In genomic region chr16:50671644-50672260, GRCh38 we compare ENCODE assay signal across 9 cellular contexts. TPM values are rescaled to one million over a fixed set of nuclear protein-coding genes. Genes with fewer than 3 reads are reported as not detected.
DNase-seq lines count a peak whose midpoint lies in the region; ATAC-seq and TF ChIP-seq lines count a peak whose summit lies in the region.
"Had no signal": no experiment of that assay in that cellular context is flagged by ENCODE, and none has a peak within 500 bp of the region (broad histone marks: within the 10 kb centered on the region; RNA-seq: fewer than 3 reads in every experiment).

No MANE protein-coding gene starts in this region.

- CTCF ChIA-PET in Calu3 (lab: Charles Lee): interaction anchor here (2.4 kb wide), 1 partner anchor 135 kb away, joined by 23 read pairs; no protein-coding TSS in a partner anchor

- H3K27me3 Mint-ChIP-seq in Calu3 (ENCODE audit: unreplicated experiment): peaks cover 5% of the 10 kb centered on the region

- H3K4me1 Mint-ChIP-seq in Calu3 (ENCODE audit: low read depth, unreplicated experiment): peaks cover 38% of the 10 kb centered on the region

- peaks cover 13% of the 10 kb centered on the region for H3K9me3 Mint-ChIP-seq in Calu3 (ENCODE audit: low read depth, unreplicated experiment)

- no peak overlapping the region for H3K4me3 Mint-ChIP-seq in Calu3 (ENCODE audit: low read depth, unreplicated experiment)

- peak; percentile 71 for TF ChIP-seq CTCF in Calu3 (IDR thresholded peaks at IDR 0.05; ENCODE audit: unreplicated experiment)
- peak; percentile 72 for TF ChIP-seq CTCF in epithelial cell of esophagus (IDR thresholded peaks at IDR 0.05; ENCODE audit: insufficient read depth, low read depth, low read length, missing control alignments)

- no peak for ATAC-seq in GM18870 (IDR thresholded peaks at IDR 0.05; ENCODE audit: unreplicated experiment)
- ATAC-seq in HG02623 (IDR thresholded peaks at IDR 0.05; ENCODE audit: unreplicated experiment): no peak
- ATAC-seq in GM21390 (IDR thresholded peaks at IDR 0.05; ENCODE audit: unreplicated experiment): no peak

- intact Hi-C loops in Calu3 (cut with micrococcal nuclease; ENCODE audit: unreplicated experiment): loop anchor here (1.0 kb wide), 2 partner anchors 76 to 135 kb away; no protein-coding TSS in a partner anchor

- H3K4me3 ChIP-seq in epithelial cell of esophagus (ENCODE audit: low read length): no peak overlapping the region
- H3K4me3 ChIP-seq: SK-N-MC had no signal

- in situ Hi-C loops in KBM-7 (cut with MboI; ENCODE audit: low pct_unique_long_range_greater_than_20kb, low sequenced_read_pairs): loop anchor here (25.0 kb wide), 1 partner anchor 284 kb away; no protein-coding TSS in a partner anchor

- no TSS peak for BruUV-seq in Calu3 (replicated peaks; lab: Mats Ljungman, UMichigan)

- peak; percentile 59 for DNase-seq in Calu3
- DNase-seq in KBM-7: peak; percentile 83
- DNase-seq in activated CD4-positive, CD25-positive, alpha-beta regulatory T cell treated with anti-CD3 and anti-CD28 coated beads, Interleukin-2, amount 50 U/mL, for 72 hours: peak; percentile 70
- peak; percentile 59 for DNase-seq in epithelial cell of esophagus (ENCODE audit: low read depth)
- peak; percentile 67 to 71 for DNase-seq in stimulated activated CD4-positive, alpha-beta T cell treated with anti-CD3 and anti-CD28 coated beads, Interleukin-2, amount 100 ng/mL, for 24 hours

- H3K36me3 Mint-ChIP-seq in Calu3 (ENCODE audit: insufficient read depth, unreplicated experiment): peaks cover 4% of the 10 kb centered on the region

- H3K27ac Mint-ChIP-seq in Calu3 (ENCODE audit: unreplicated experiment): no peak overlapping the region

RNA-seq across cellular contexts. Expression of gene SNX20, which starts 9.4 kb away (rescaled TPM):
- not detected in 2 replicates for total RNA-seq in Calu3 (2022)

RNA-seq across cellular contexts. Expression of gene NOD2, which starts 21.7 kb away (rescaled TPM):
- 0.87 and 1.1 TPM in 2 replicates for total RNA-seq in Calu3 (2022)
